Comparison of ENCODE assay signal across 24 cellular contexts in the genomic region with DNA sequence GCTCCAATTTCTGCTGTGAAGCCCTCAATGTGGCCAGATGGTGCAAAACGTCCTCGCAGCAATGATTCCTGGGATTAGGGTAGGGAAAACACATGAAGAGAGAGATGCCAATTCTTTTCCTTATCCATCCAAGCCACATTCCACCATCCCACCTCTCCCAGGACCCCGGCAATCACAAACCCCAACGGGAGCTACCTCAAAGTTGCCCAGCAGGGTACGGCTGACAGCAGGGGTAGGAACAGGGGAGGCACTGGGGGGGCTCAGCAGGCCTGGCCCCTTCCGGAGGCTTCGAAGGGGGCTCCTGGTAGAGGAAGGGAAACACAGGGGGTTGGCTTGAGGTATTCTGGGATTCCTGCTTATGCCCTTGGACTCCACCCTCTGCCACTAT.
"Had no signal": no experiment of that assay in that cellular context is flagged by ENCODE, and none has a peak within 500 bp of the region (broad histone marks: within the 10 kb centered on the region; RNA-seq: fewer than 3 reads in every experiment).

No MANE protein-coding gene starts in this region.

- H3K27ac Mint-ChIP-seq: activated CD8-positive, alpha-beta T cell treated with anti-CD3 and anti-CD28 coated beads, Interleukin-2, amount 10 ng/mL, durations not matched to agents 7 days and 5 days; activated naive CD8-positive, alpha-beta T cell; activated T-cell treated with anti-CD3 and anti-CD28 coated beads, Interleukin-2, amount 50 U/mL, for 24 hours; activated T-helper 2 cell treated with anti-CD3 and anti-CD28 coated beads, Interferon-gamma antibody, Interleukin-2, Interleukin-4, amounts not matched to agents 10 μg/mL and 5 μg/mL and 100 μg/mL, durations not matched to agents 14 hours and 24 hours and 36 hours; endodermal cell; T-cell; T-helper 2 cell treated with Interferon-gamma antibody and Interleukin-4, amounts not matched to agents 5 μg/mL and 100 μg/mL, for 36 hours had no signal

- H3K27me3 ChIP-seq: adrenal gland, heart left ventricle, spleen, upper lobe of left lung had no signal

- H3K4me1 ChIP-seq: prostate gland had no signal

- H3K4me3 Mint-ChIP-seq: activated CD8-positive, alpha-beta T cell treated with anti-CD3 and anti-CD28 coated beads, Interleukin-2, amount 10 ng/mL, durations not matched to agents 7 days and 5 days; activated naive CD8-positive, alpha-beta T cell; activated T-cell treated with anti-CD3 and anti-CD28 coated beads, Interleukin-2, amount 50 U/mL, for 24 hours; central memory CD8-positive, alpha-beta T cell; endodermal cell; nephron progenitor cell; T-cell; T-helper 2 cell treated with Interferon-gamma antibody and Interleukin-4, amounts not matched to agents 5 μg/mL and 100 μg/mL, for 36 hours had no signal

- H3K4me3 ChIP-seq: adrenal gland, heart left ventricle, mucosa of descending colon, prostate gland, spleen, thoracic aorta, upper lobe of left lung had no signal

- H3K27ac ChIP-seq: adrenal gland, epithelial cell of prostate, heart left ventricle, prostate gland, spleen, thoracic aorta, upper lobe of left lung, VCaP had no signal

- H3K9me3 ChIP-seq: adrenal gland, heart left ventricle, mucosa of descending colon, prostate gland, spleen, thoracic aorta, upper lobe of left lung had no signal

- H3K27me3 Mint-ChIP-seq: activated naive CD8-positive, alpha-beta T cell; activated T-cell treated with anti-CD3 and anti-CD28 coated beads, Interleukin-2, amount 50 U/mL, for 24 hours; central memory CD8-positive, alpha-beta T cell; T-cell had no signal

- DNase-seq: activated CD4-positive, alpha-beta T cell treated with anti-CD3 and anti-CD28 coated beads, Interleukin-2, amount 50 U/mL, for 1 hour; activated CD8-positive, alpha-beta T cell treated with anti-CD3 and anti-CD28 coated beads, Interleukin-2, amount 10 ng/mL, durations not matched to agents 7 days and 5 days; activated naive CD4-positive, alpha-beta T cell; activated T-cell treated with anti-CD3 and anti-CD28 coated beads, Interleukin-2, amount 50 U/mL, for 24 hours; heart left ventricle; left colon; mesendoderm; mucosa of descending colon; nephron progenitor cell; spleen; stimulated activated CD4-positive, alpha-beta T cell treated with anti-CD3 and anti-CD28 coated beads, Interleukin-4, amount 100 ng/mL, for 1 hour; stimulated activated naive CD4-positive, alpha-beta T cell; T-cell; upper lobe of left lung had no signal

- H3K9me3 Mint-ChIP-seq: activated T-cell treated with anti-CD3 and anti-CD28 coated beads, Interleukin-2, amount 50 U/mL, for 24 hours; activated T-helper 2 cell treated with anti-CD3 and anti-CD28 coated beads, Interferon-gamma antibody, Interleukin-2, Interleukin-4, amounts not matched to agents 10 μg/mL and 5 μg/mL and 100 μg/mL, durations not matched to agents 14 hours and 24 hours and 36 hours; central memory CD8-positive, alpha-beta T cell; endodermal cell; nephron progenitor cell; T-cell; T-helper 2 cell treated with Interferon-gamma antibody and Interleukin-4, amounts not matched to agents 5 μg/mL and 100 μg/mL, for 36 hours had no signal

- ATAC-seq: activated CD8-positive, alpha-beta T cell treated with anti-CD3 and anti-CD28 coated beads, Interleukin-2, amount 10 ng/mL, durations not matched to agents 7 days and 5 days; heart left ventricle; left colon; mucosa of descending colon; T-cell had no signal
